8 cellular contexts compared by ENCODE assay signal in the genomic region with DNA sequence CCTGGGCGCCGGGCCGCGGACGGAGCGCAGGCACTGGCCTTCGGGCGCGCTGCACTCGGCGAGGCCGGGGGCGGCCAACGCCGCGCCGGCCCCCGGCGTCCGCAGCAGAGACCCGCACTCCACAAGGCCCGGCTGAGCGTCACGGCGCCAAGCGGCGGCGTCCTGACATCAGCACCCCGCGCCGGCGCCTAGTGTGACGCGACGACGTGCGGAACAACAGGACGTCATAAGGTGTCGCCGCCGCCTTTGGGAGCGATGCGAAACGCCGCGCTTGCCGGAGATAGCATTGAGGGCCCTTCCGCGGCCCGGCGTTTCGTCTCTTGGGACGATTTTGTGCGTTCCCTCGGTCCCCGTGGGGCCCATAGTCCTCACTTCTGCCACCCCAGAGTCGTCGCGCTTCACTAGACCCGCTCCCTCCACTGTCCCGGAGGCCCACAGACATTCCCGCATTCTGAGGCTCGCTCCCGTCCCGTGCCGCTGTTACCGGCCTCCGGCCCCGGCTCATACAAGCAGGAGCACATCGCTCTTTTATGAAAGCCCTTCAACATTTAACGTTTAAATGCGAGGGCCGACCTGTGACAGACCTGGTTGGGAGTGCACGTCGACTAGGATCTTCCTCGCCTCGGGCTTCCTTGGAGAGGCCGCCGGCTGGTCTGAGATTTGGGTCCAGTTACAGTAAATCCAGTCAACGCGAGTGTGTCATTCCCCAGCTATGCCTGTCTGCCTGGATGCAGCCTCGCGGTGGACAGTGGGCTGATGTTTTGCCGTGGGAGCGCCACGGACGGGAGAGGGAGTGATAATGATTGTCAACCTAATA. TPM values are rescaled to one million over a fixed set of nuclear protein-coding genes. Genes with fewer than 3 reads are reported as not detected.
DNase-seq lines count a peak whose midpoint lies in the region; ATAC-seq and TF ChIP-seq lines count a peak whose summit lies in the region.

A gene (minus strand): TSS at position 143 of the 817 bp plus-strand sequence. CDS start 306 bp downstream, outside the sequence.

- peak within 1 kb of the TSS; percentile 97 for H3K27ac Mint-ChIP-seq in activated CD4-positive, alpha-beta memory T cell treated with anti-CD3 and anti-CD28 coated beads, Interleukin-2, amount 10 ng/mL, durations not matched to agents 7 days and 5 days

- peaks cover 24% of the 10 kb centered on the region for H3K36me3 Mint-ChIP-seq in activated CD4-positive, alpha-beta memory T cell treated with anti-CD3 and anti-CD28 coated beads, Interleukin-2, amount 10 ng/mL, durations not matched to agents 7 days and 5 days (ENCODE audit: low read depth)

- peaks cover 33% of the 10 kb centered on the region for H3K4me1 Mint-ChIP-seq in activated CD4-positive, alpha-beta memory T cell treated with anti-CD3 and anti-CD28 coated beads, Interleukin-2, amount 10 ng/mL, durations not matched to agents 7 days and 5 days

- H3K36me3 ChIP-seq in lung (ENCODE audit: control insufficient read depth in 2 of 2, insufficient read depth in 2 of 2, low read length in 2 of 2) = peaks cover 0 to 4% of the 10 kb centered on the region in 2 donors

- H3K9me3 Mint-ChIP-seq in activated CD4-positive, alpha-beta memory T cell treated with anti-CD3 and anti-CD28 coated beads, Interleukin-2, amount 10 ng/mL, durations not matched to agents 7 days and 5 days = no peaks in the 10 kb centered on the region

- no peaks in the 10 kb centered on the region for H3K27me3 Mint-ChIP-seq in activated CD4-positive, alpha-beta memory T cell treated with anti-CD3 and anti-CD28 coated beads, Interleukin-2, amount 10 ng/mL, durations not matched to agents 7 days and 5 days

- DNase-seq in NCI-H82 (lab: John Stamatoyannopoulos, UW) (peak; percentile 96), ecto neural progenitor cell (ENCODE audit: low spot score) (peak; percentile 96), lung (ENCODE audit: low spot score) (peak; percentile 91)
- peak; percentile 94 for DNase-seq in activated CD4-positive, alpha-beta memory T cell treated with anti-CD3 and anti-CD28 coated beads, Interleukin-2, amount 10 ng/mL, durations not matched to agents 7 days and 5 days
- DNase-seq in stimulated activated CD4-positive, alpha-beta T cell treated with anti-CD3 and anti-CD28 coated beads, TNF-alpha, amount 100 ng/mL, for 24 hours (ENCODE audit: low read depth in 3 of 3) = peak; percentile 82 to 92 (median 88)

- peak; percentile 89 for ATAC-seq in GM19372 (IDR thresholded peaks at IDR 0.05; ENCODE audit: low read depth, unreplicated experiment)
- ATAC-seq in HG03521 (IDR thresholded peaks at IDR 0.05; ENCODE audit: unreplicated experiment) = peak; percentile 76
- ATAC-seq in lung (ENCODE audit: insufficient read depth, low FRiP score) = peak; percentile 93

- POLR2A ChIA-PET in activated CD4-positive, alpha-beta memory T cell treated with anti-CD3 and anti-CD28 coated beads, Interleukin-2, amount 10 ng/mL, durations not matched to agents 7 days and 5 days (lab: Charles Lee) = interaction anchor here (1.1 to 2.0 kb wide), 4 partner anchors 29 to 40 kb away, joined by 3 to 8 read pairs (median 6); a partner anchor contains a TSS

- peak within 1 kb of the TSS; percentile 100 for H3K4me3 ChIP-seq in lung

- no peaks in the 10 kb centered on the region for H3K9me3 ChIP-seq in lung (ENCODE audit: control insufficient read depth in 2 of 2, insufficient read depth in 1 of 2, low read length in 1 of 2)

- WGBS in lung, 2 donors = 0% methylated on average over 67 to 87 of the region's 87 CpGs

- H3K27me3 ChIP-seq in lung (ENCODE audit: control insufficient read depth, insufficient read depth) = no peaks in the 10 kb centered on the region

- H3K27ac ChIP-seq in C4-2B = peak within 1 kb of the TSS; percentile 99
- H3K27ac ChIP-seq in lung (ENCODE audit: low read depth in 1 of 2, low read length in 1 of 2) = peak within 1 kb of the TSS; percentile 99 to 100

- CTCF ChIA-PET in activated CD4-positive, alpha-beta memory T cell treated with anti-CD3 and anti-CD28 coated beads, Interleukin-2, amount 10 ng/mL, durations not matched to agents 7 days and 5 days (lab: Charles Lee) = interaction anchor here (1.3 kb wide), 1 partner anchor 16 kb away, joined by 4 read pairs; no protein-coding TSS in a partner anchor

- H3K4me1 ChIP-seq in lung (ENCODE audit: control insufficient read depth in 2 of 2, insufficient read depth in 2 of 2, low read length in 2 of 2) = peaks cover 5 to 8% of the 10 kb centered on the region in 2 donors

- no peak for TF ChIP-seq CTCF in C4-2B (conservative IDR thresholded peaks at IDR 0.05)
- TF ChIP-seq CTCF in lung (IDR thresholded peaks at IDR 0.05; ENCODE audit: control extremely low read depth, extremely low read depth) = no peak

- peak within 1 kb of the TSS; percentile 94 for H3K4me3 Mint-ChIP-seq in activated CD4-positive, alpha-beta memory T cell treated with anti-CD3 and anti-CD28 coated beads, Interleukin-2, amount 10 ng/mL, durations not matched to agents 7 days and 5 days

RNA-seq across cellular contexts. Expression of the gene that starts here (rescaled TPM):
- 100 to 1,000 TPM; 111 to 113 TPM for total RNA-seq in activated CD4-positive, alpha-beta memory T cell treated with anti-CD3 and anti-CD28 coated beads, Interleukin-2, amount 10 ng/mL, durations not matched to agents 7 days and 5 days
- total RNA-seq in lung = 100 to 1,000 TPM in 1 of 2 donors, 10 to 100 TPM in 1; 63.7 to 128 TPM
- polyA plus RNA-seq in lung = 100 to 1,000 TPM in 1 of 2 donors, 10 to 100 TPM in 1; 85.8 to 114 TPM

Comparison
In these comparisons a context has a peak if more than half of its experiments do, and no peak if none do; other contexts are left out.
1. Peak in every context shown above with its lines: DNase-seq, ATAC-seq, H3K4me3 ChIP-seq and H3K27ac ChIP-seq.